23 cellular contexts compared by ENCODE assay signal in genomic region chr5:18882162-18882561, GRCh38.
DNase-seq lines count a peak whose midpoint lies in the region; ATAC-seq, FAIRE-seq and TF ChIP-seq lines count a peak whose summit lies in the region.
"Had no signal": no experiment of that assay in that cellular context is flagged by ENCODE, and none has a peak within 500 bp of the region (broad histone marks: within the 10 kb centered on the region; RNA-seq: fewer than 3 reads in every experiment).

No MANE protein-coding gene starts in this region.

- TF ChIP-seq POLR2A in HepG2 (IDR thresholded peaks at IDR 0.05; ENCODE audit: insufficient read depth in 1 of 2, low read depth in 2 of 2, low read length in 2 of 2) (no peak), right lobe of liver (IDR thresholded peaks at IDR 0.05) (no peak)

- in situ Hi-C loops in HepG2 (cut with HindIII; ENCODE audit: extremely low pct_ligation_motif_present, low pct_unique_long_range_greater_than_20kb): no loop called here

- no peak overlapping the region for H3K4me2 ChIP-seq in HepG2 (ENCODE audit: low read depth, low read length)

- H3K27me3 ChIP-seq in HepG2 (ENCODE audit: control insufficient read depth in 1 of 2, insufficient read depth in 2 of 2, low read length in 2 of 2) (no peaks in the 10 kb centered on the region), right lobe of liver (no peaks in the 10 kb centered on the region)
- H3K27me3 ChIP-seq: MG63, Peyer's patch had no signal

- no peaks in the 10 kb centered on the region for H4K20me1 ChIP-seq in HepG2 (ENCODE audit: insufficient read depth, low read length)

- TF ChIP-seq RAD21 in HepG2 (CRISPR knock-in tag; IDR thresholded peaks at IDR 0.05): no peak

- no TSS peak for BruUV-seq in HepG2 (replicated peaks; lab: Mats Ljungman, UMichigan)

- 4% methylated on average over 3 of the region's 3 CpGs for WGBS in HepG2 (ENCODE audit: low lambda C conversion rate)
- WGBS in right lobe of liver (ENCODE audit: insufficient coverage, low coverage, low lambda C conversion rate, missing lambda C conversion rate): 54% methylated on average over 3 of the region's 3 CpGs

- no peak overlapping the region for H2AFZ ChIP-seq in HepG2 (ENCODE audit: low read length)

- H3K4me1 ChIP-seq in HepG2 (ENCODE audit: insufficient read depth, low read length) (no peaks in the 10 kb centered on the region), right lobe of liver (no peaks in the 10 kb centered on the region)
- H3K4me1 ChIP-seq: Peyer's patch had no signal

- CTCF ChIA-PET in HepG2 (lab: Yijun Ruan, JAX; ENCODE audit: low intra/inter-chr PET ratio, low total read pairs): no interaction called here

- TF ChIP-seq EP300 in HepG2 (IDR thresholded peaks at IDR 0.05; ENCODE audit: low read depth in 2 of 2, low read length in 2 of 2) (no peak), HepG2 (CRISPR knock-in tag; IDR thresholded peaks at IDR 0.05; ENCODE audit: borderline replicate concordance) (no peak)

- TF ChIP-seq CTCF in HepG2 (CRISPR knock-in tag; IDR thresholded peaks at IDR 0.05) (no peak), right lobe of liver (IDR thresholded peaks at IDR 0.05) (no peak)

- intact Hi-C loops in HepG2 (cut with micrococcal nuclease; ENCODE audit: unreplicated experiment): no loop called here
- intact Hi-C loops in right lobe of liver (cut with DNase I): no loop called here

- H3K79me2 ChIP-seq in HepG2 (ENCODE audit: insufficient read depth, low read length): no peaks in the 10 kb centered on the region

- no peak overlapping the region for H3K9ac ChIP-seq in HepG2 (ENCODE audit: insufficient read depth, low read depth, low read length)

- DNase-seq in HepG2 (ENCODE audit: low spot score): no peak
- DNase-seq in right lobe of liver: no peak
- DNase-seq in NCI-H526 (lab: John Stamatoyannopoulos, UW): peak; percentile 92 to 93
- peak; percentile 55 for DNase-seq in SHP77 treated with DMSO at 0.1 percent for 48 hours (lab: John Stamatoyannopoulos, UW)
- DNase-seq in RKO (ENCODE audit: low spot score): no peak
- no peak for DNase-seq in DMS53 treated with DMSO at 0.1 percent for 48 hours (lab: John Stamatoyannopoulos, UW; ENCODE audit: unreplicated experiment)
- no peak for DNase-seq in NCI-H187 treated with DMSO at 0.1 percent for 48 hours (lab: John Stamatoyannopoulos, UW)
- DNase-seq: ACHN; C1 segment of cervical spinal cord; CD8-positive, alpha-beta memory T cell; DND-41; Karpas-422; MG63; NCI-H1048; NCI-H1694; NCI-H446 treated with DMSO at 0.1 percent for 48 hours; Peyer's patch; Right ventricle myocardium superior; T-helper 1 cell; T-helper 9 cell had no signal

- no peak overlapping the region for H3K27ac ChIP-seq in HepG2 (ENCODE audit: extremely low read length, insufficient read depth, low read length)
- H3K27ac ChIP-seq in right lobe of liver: no peak overlapping the region
- H3K27ac ChIP-seq: Peyer's patch had no signal

- POLR2A ChIA-PET in HepG2 (lab: Yijun Ruan, JAX): no interaction called here

- FAIRE-seq in HepG2 (lab: Jason Lieb, UNC): no peak
- FAIRE-seq: H1, HTR-8/SVneo had no signal

- no peak for ATAC-seq in HepG2
- ATAC-seq in right lobe of liver: no peak
- ATAC-seq: SK-N-SH treated with all-trans-retinoic acid at 6 μM for 48 hours had no signal

- H3K36me3 ChIP-seq in HepG2 (replicated peaks in 1 of 2; ENCODE audit: control insufficient read depth in 1 of 2, insufficient read depth in 2 of 2, low read length in 2 of 2): no peaks in the 10 kb centered on the region
- H3K36me3 ChIP-seq in right lobe of liver: no peaks in the 10 kb centered on the region
- H3K36me3 ChIP-seq: MG63, Peyer's patch had no signal

- H3K9me3 ChIP-seq in HepG2 (ENCODE audit: low read length) (peaks cover 70% of the 10 kb centered on the region), right lobe of liver (no peaks in the 10 kb centered on the region)
- H3K9me3 ChIP-seq: MG63, Peyer's patch had no signal

- no peak overlapping the region for H3K4me3 ChIP-seq in HepG2 (replicated peaks in 1 of 3; ENCODE audit: insufficient read depth in 1 of 3, low read depth in 2 of 3, low read length in 3 of 3)
- no peak overlapping the region for H3K4me3 ChIP-seq in right lobe of liver
- H3K4me3 ChIP-seq: MG63, Peyer's patch had no signal

TF ChIP-seq in HepG2, 621 proteins besides CTCF, POLR2A, EP300 and RAD21:
- no peak for TF ChIP-seq ZNF430 (CRISPR knock-in tag; IDR thresholded peaks at IDR 0.05)
- no peak for TF ChIP-seq ZNF501 (CRISPR knock-in tag; IDR thresholded peaks at IDR 0.05)
- no peak for TF ChIP-seq NFATC3 (CRISPR knock-in tag; IDR thresholded peaks at IDR 0.05)
- peak; percentile 15 to 50; a peak in 2 of 4 replicates for TF ChIP-seq MAFK (conservative IDR thresholded peaks at IDR 0.05 in 1 of 2, IDR thresholded peaks at IDR 0.05 in 1 of 2; ENCODE audit: low read length in 2 of 2)
- TF ChIP-seq MAFF (IDR thresholded peaks at IDR 0.05; ENCODE audit: low read depth, low read length): 0 out of 2 replicates have a peak, but pooled peaks have one; percentile 4
- no peak for TF ChIP-seq MAZ (IDR thresholded peaks at IDR 0.05; ENCODE audit: borderline replicate concordance, low read depth, low read length)
- no peak for TF ChIP-seq MAZ (CRISPR knock-in tag; IDR thresholded peaks at IDR 0.05; ENCODE audit: low read depth)
TF ChIP-seq in HepG2: peak in this region for 2.

Comparison
In these comparisons a context has a peak if more than half of its experiments do, and no peak if none do; other contexts are left out.
1. DNase-seq: peak in NCI-H526 (2 of 2) and SHP77 treated with DMSO at 0.1 percent for 48 hours (single experiment); none in HepG2 (single experiment), right lobe of liver (0 of 3), RKO (single experiment), DMS53 treated with DMSO at 0.1 percent for 48 hours (single experiment) and NCI-H187 treated with DMSO at 0.1 percent for 48 hours (single experiment).